In the genomic region with DNA sequence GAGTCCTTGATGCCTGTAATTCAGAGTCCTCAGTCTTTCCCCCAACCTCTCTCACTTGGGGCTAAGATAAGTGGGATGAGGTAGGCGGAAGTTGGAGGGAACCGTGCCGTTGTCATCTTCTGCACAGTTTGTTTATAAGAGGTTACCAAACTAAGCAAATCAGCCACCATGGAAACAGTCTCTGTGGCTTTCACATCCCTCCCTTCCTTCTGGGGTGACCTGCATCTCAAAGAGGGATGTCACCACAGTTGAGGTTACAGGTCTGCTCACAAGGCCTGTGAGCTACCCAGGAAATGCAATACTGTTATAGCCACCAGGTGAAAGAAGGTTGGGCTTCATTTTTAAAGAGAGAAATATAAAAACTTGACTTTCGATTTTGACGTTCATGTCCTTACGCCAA, we compare ENCODE assay signal across 14 cellular contexts. TPM values are rescaled to one million over a fixed set of nuclear protein-coding genes. Genes with fewer than 3 reads are reported as not detected.
A peak's percentile ranks its signal among the peaks of the same experiment; 100 is the strongest.
DNase-seq lines count a peak whose midpoint lies in the region; ATAC-seq, FAIRE-seq and TF ChIP-seq lines count a peak whose summit lies in the region.
"Had no signal": no experiment of that assay in that cellular context is flagged by ENCODE, and none has a peak within 500 bp of the region (broad histone marks: within the 10 kb centered on the region; RNA-seq: fewer than 3 reads in every experiment).

No MANE protein-coding gene starts in this region.

- H3K79me2 ChIP-seq in osteoblast (ENCODE audit: insufficient read depth, low read length): no peaks in the 10 kb centered on the region

- no peak overlapping the region for H3K27ac ChIP-seq in osteoblast (ENCODE audit: low read depth, low read length)
- H3K27ac ChIP-seq: coronary artery, vagina had no signal

- peaks cover 2% of the 10 kb centered on the region for H4K20me1 ChIP-seq in osteoblast (ENCODE audit: insufficient read depth, low read length)

- peaks cover 40% of the 10 kb centered on the region for H3K27me3 Mint-ChIP-seq in T-helper 2 cell treated with Interferon-gamma antibody and Interleukin-4, amounts not matched to agents 5 μg/mL and 100 μg/mL, for 36 hours (ENCODE audit: low read depth)

- ATAC-seq in HG02943 (IDR thresholded peaks at IDR 0.05; ENCODE audit: low read depth, unreplicated experiment): peak; percentile 49

- no peaks in the 10 kb centered on the region for H3K9me3 ChIP-seq in osteoblast (ENCODE audit: low read depth, low read length)
- H3K9me3 ChIP-seq: vagina had no signal

- DNase-seq in NK-92 treated with Interleukin-12 subunit alpha and Interleukin-12 subunit beta, amount 100 ng/mL, for 24 hours (lab: John Stamatoyannopoulos, UW): peak; percentile 64
- DNase-seq in NK-92 (lab: John Stamatoyannopoulos, UW; ENCODE audit: unreplicated experiment): no peak
- peak; percentile 25 for DNase-seq in T-helper 2 cell treated with Interferon-gamma antibody and Interleukin-4, amounts not matched to agents 5 μg/mL and 100 μg/mL, for 36 hours (ENCODE audit: low spot score)
- DNase-seq in osteoblast (ENCODE audit: insufficient read length, low spot score, missing footprints): peak; percentile 43
- DNase-seq in NCI-H446 treated with DMSO at 0.1 percent for 48 hours (lab: John Stamatoyannopoulos, UW): no peak
- DNase-seq in urothelium cell line (ENCODE audit: low spot score): no peak
- DNase-seq in NCI-H1092 treated with DMSO at 0.1 percent for 48 hours (lab: John Stamatoyannopoulos, UW): no peak
- DNase-seq: 8988T, islet precursor cell, NCI-H146 had no signal

- FAIRE-seq in urothelium cell line (lab: Jason Lieb, UNC): no peak

- H3K27me3 ChIP-seq in osteoblast (ENCODE audit: insufficient read depth, low read length): peaks cover 43% of the 10 kb centered on the region
- H3K27me3 ChIP-seq: vagina had no signal

- TF ChIP-seq CTCF in osteoblast (IDR thresholded peaks at IDR 0.05; ENCODE audit: extremely low read depth, low read depth, low read length): no peak

- H3K4me2 ChIP-seq in osteoblast (ENCODE audit: insufficient read depth, low read length): no peak overlapping the region

- H3K9me3 Mint-ChIP-seq in T-helper 2 cell treated with Interferon-gamma antibody and Interleukin-4, amounts not matched to agents 5 μg/mL and 100 μg/mL, for 36 hours: no peaks in the 10 kb centered on the region

- no peak overlapping the region for H3K4me3 ChIP-seq in osteoblast (ENCODE audit: insufficient read depth, low read length)
- H3K4me3 ChIP-seq: coronary artery, skin epidermis, vagina had no signal

- peak overlapping the region; percentile 49 for H3K27ac Mint-ChIP-seq in T-helper 2 cell treated with Interferon-gamma antibody and Interleukin-4, amounts not matched to agents 5 μg/mL and 100 μg/mL, for 36 hours

- H3K4me1 ChIP-seq in osteoblast (ENCODE audit: insufficient read depth, low read length): no peaks in the 10 kb centered on the region
- H3K4me1 ChIP-seq: vagina had no signal

- H3K4me3 Mint-ChIP-seq in T-helper 2 cell treated with Interferon-gamma antibody and Interleukin-4, amounts not matched to agents 5 μg/mL and 100 μg/mL, for 36 hours: peak overlapping the region; percentile 21

- no peak overlapping the region for H2AFZ ChIP-seq in osteoblast (ENCODE audit: low read length)

- peaks cover 33% of the 10 kb centered on the region for H3K4me1 Mint-ChIP-seq in T-helper 2 cell treated with Interferon-gamma antibody and Interleukin-4, amounts not matched to agents 5 μg/mL and 100 μg/mL, for 36 hours (ENCODE audit: low read depth)

- no peaks in the 10 kb centered on the region for H3K36me3 ChIP-seq in osteoblast (ENCODE audit: insufficient read depth, low read length)
- H3K36me3 ChIP-seq: vagina had no signal

- H3K36me3 Mint-ChIP-seq in T-helper 2 cell treated with Interferon-gamma antibody and Interleukin-4, amounts not matched to agents 5 μg/mL and 100 μg/mL, for 36 hours (ENCODE audit: low read depth): no peaks in the 10 kb centered on the region

RNA-seq across cellular contexts. Expression of a gene that starts 26.3 kb away (rescaled TPM):
- total RNA-seq in osteoblast: 2.1 and 2.2 TPM in 2 replicates

Comparison
In these comparisons a context has a peak if more than half of its experiments do, and no peak if none do; other contexts are left out.
1. DNase-seq: peak in NK-92 treated with Interleukin-12 subunit alpha and Interleukin-12 subunit beta, amount 100 ng/mL, for 24 hours (single experiment), T-helper 2 cell treated with Interferon-gamma antibody and Interleukin-4, amounts not matched to agents 5 μg/mL and 100 μg/mL, for 36 hours (single experiment) and osteoblast (single experiment); none in NK-92 (single experiment), NCI-H446 treated with DMSO at 0.1 percent for 48 hours (single experiment), urothelium cell line (single experiment) and NCI-H1092 treated with DMSO at 0.1 percent for 48 hours (single experiment).